10 cellular contexts compared by ENCODE assay signal in the genomic region with DNA sequence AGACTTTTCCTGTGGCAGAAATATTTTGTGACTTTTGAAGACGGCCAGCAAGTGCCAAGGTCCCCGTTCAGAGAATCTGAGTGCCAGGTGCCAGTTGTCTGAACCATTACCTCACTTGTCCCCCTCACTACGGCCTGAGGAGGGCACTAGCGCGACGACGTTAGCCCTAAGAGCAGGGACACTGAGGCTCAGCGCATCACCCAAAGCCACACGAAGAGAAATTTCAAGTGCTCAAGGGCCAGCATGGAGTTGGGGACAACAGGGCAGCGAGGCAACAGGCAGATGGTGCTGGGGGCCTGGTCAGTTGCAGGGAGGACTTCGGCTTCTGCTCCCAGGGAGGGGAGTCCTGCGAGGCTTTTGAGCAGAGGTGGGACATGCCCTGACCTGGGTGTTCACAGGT. TPM values are rescaled to one million over a fixed set of nuclear protein-coding genes. Genes with fewer than 3 reads are reported as not detected.
DNase-seq lines count a peak whose midpoint lies in the region; ATAC-seq and TF ChIP-seq lines count a peak whose summit lies in the region.
"Had no signal": no experiment of that assay in that cellular context is flagged by ENCODE, and none has a peak within 500 bp of the region (broad histone marks: within the 10 kb centered on the region; RNA-seq: fewer than 3 reads in every experiment).

No MANE protein-coding gene starts in this region.

- no TSS peak for BruUV-seq in HCT116 (replicated peaks; lab: Mats Ljungman, UMichigan)

- H3K4ac ChIP-seq in mesendoderm (ENCODE audit: low read depth, low read length): no peak overlapping the region

- H2BK15ac ChIP-seq in mesendoderm (replicated peaks; ENCODE audit: low read depth): no peak overlapping the region

- H3K9me2 ChIP-seq in HCT116 (ENCODE audit: insufficient read depth): no peaks in the 10 kb centered on the region

- no peak for TF ChIP-seq POLR2A in HCT116 (IDR thresholded peaks at IDR 0.05; ENCODE audit: borderline replicate concordance, extremely low read depth, insufficient read depth, insufficient read length)

- H3K27me3 ChIP-seq in HCT116 (ENCODE audit: insufficient read depth, low read length) (no peaks in the 10 kb centered on the region), mesendoderm (ENCODE audit: insufficient read depth, low read length, poor library complexity) (no peaks in the 10 kb centered on the region)

- H4K5ac ChIP-seq in mesendoderm (ENCODE audit: low read length): no peak overlapping the region

- no peaks in the 10 kb centered on the region for H3K79me1 ChIP-seq in mesendoderm (ENCODE audit: low read length)

- no CpG with 5 or more reads among the region's 12 CpGs for WGBS in mesendoderm (ENCODE audit: extremely low coverage, insufficient coverage, low lambda C conversion rate)

- no peaks in the 10 kb centered on the region for H3K27me3 Mint-ChIP-seq in activated naive CD8-positive, alpha-beta T cell treated with anti-CD3 and anti-CD28 coated beads, Interleukin-2, amount 50 U/mL, for 24 hours

- RAD21 ChIA-PET in HCT116 (lab: Charles Lee; ENCODE audit: low non-redundant PET in 1 of 2, low total read pairs in 2 of 2, uncharacterized antibody in 2 of 2, unreplicated experiment in 2 of 2): interaction anchor here (2.1 to 2.3 kb wide), 4 partner anchors 119 to 130 kb away, joined by 12 to 31 read pairs (median 18); partner anchors contain the start of gene ICAM1 (in 2 of the 2)

- 0 out of 2 replicates have a peak, but pooled peaks cover 3% of the 10 kb centered on the region for H4K20me1 ChIP-seq in HCT116 (ENCODE audit: insufficient read depth)

- no peak overlapping the region for H2AFZ ChIP-seq in HCT116 (ENCODE audit: low read depth, low read length, poor library complexity, severe bottlenecking)

- H3K9ac ChIP-seq in HCT116 (ENCODE audit: low read length): no peak overlapping the region
- H3K9ac ChIP-seq in mesendoderm (ENCODE audit: low read length): no peak overlapping the region

- H3K18ac ChIP-seq in mesendoderm (ENCODE audit: low read length): no peak overlapping the region

- H2BK120ac ChIP-seq in mesendoderm (ENCODE audit: low read depth, low read length): no peak overlapping the region

- no peak for TF ChIP-seq RAD21 in HCT116 (IDR thresholded peaks at IDR 0.05; ENCODE audit: low read depth)

- TF ChIP-seq CTCF in HCT116 (IDR thresholded peaks at IDR 0.05 in 2 of 3, conservative IDR thresholded peaks at IDR 0.05 in 1 of 3; ENCODE audit: borderline replicate concordance in 1 of 3, insufficient read depth in 1 of 3, low read depth in 2 of 3, low read length in 2 of 3): peak in 2 of 3 experiments; percentile 44 to 45; a peak in 4 of 6 replicates

- DNase-seq in DMS 273 (lab: John Stamatoyannopoulos, UW; ENCODE audit: unreplicated experiment) (peak; percentile 53), DMS 273 treated with DMSO at 0.1 percent for 48 hours (lab: John Stamatoyannopoulos, UW) (no peak), HCT116 (ENCODE audit: low read depth, low spot score) (no peak), mesendoderm (peak; percentile 38), NCI-H69 (lab: John Stamatoyannopoulos, UW) (no peak), kidney tubule cell (ENCODE audit: low spot score) (no peak)
- peak; percentile 47 for DNase-seq in activated naive CD8-positive, alpha-beta T cell treated with anti-CD3 and anti-CD28 coated beads, Interleukin-2, amount 50 U/mL, for 24 hours

- H3K79me2 ChIP-seq in HCT116 (ENCODE audit: insufficient read depth, low read length) (peaks cover 2% of the 10 kb centered on the region; the same call in 1 of the 2 replicates), mesendoderm (ENCODE audit: control insufficient read depth, insufficient read depth, low read length) (no peaks in the 10 kb centered on the region)

- H2BK5ac ChIP-seq in mesendoderm (ENCODE audit: low read length): no peak overlapping the region

- ATAC-seq in HCT116 (peak; percentile 48), GM18873 (IDR thresholded peaks at IDR 0.05; ENCODE audit: low FRiP score, unreplicated experiment) (no peak)
- peak; percentile 14 for ATAC-seq in activated naive CD8-positive, alpha-beta T cell treated with anti-CD3 and anti-CD28 coated beads, Interleukin-2, amount 50 U/mL, for 24 hours

- POLR2A ChIA-PET in HCT116 (lab: Charles Lee): interaction anchor here (1.7 to 1.8 kb wide), 2 partner anchors 120 to 130 kb away, joined by 8 to 9 read pairs; no protein-coding TSS in a partner anchor

- no peak overlapping the region for H3K23ac ChIP-seq in mesendoderm (ENCODE audit: low read length)

- no peak overlapping the region for H3K4me3 Mint-ChIP-seq in activated naive CD8-positive, alpha-beta T cell treated with anti-CD3 and anti-CD28 coated beads, Interleukin-2, amount 50 U/mL, for 24 hours
- H3K4me3 Mint-ChIP-seq: nephron had no signal

- H3K9me3 ChIP-seq in HCT116 (ENCODE audit: control insufficient read depth in 1 of 2, insufficient read depth in 1 of 2, low read depth in 1 of 2, low read length in 2 of 2): no peaks in the 10 kb centered on the region

- H3K27ac ChIP-seq in HCT116 (ENCODE audit: low read depth, low read length) (no peak overlapping the region), mesendoderm (ENCODE audit: low read depth, low read length) (no peak overlapping the region)
- H3K27ac ChIP-seq: 22Rv1 had no signal

- H3K27ac Mint-ChIP-seq in activated naive CD8-positive, alpha-beta T cell treated with anti-CD3 and anti-CD28 coated beads, Interleukin-2, amount 50 U/mL, for 24 hours: no peak overlapping the region
- H3K27ac Mint-ChIP-seq: nephron had no signal

- H3K9me3 Mint-ChIP-seq in activated naive CD8-positive, alpha-beta T cell treated with anti-CD3 and anti-CD28 coated beads, Interleukin-2, amount 50 U/mL, for 24 hours: no peaks in the 10 kb centered on the region
- H3K9me3 Mint-ChIP-seq: nephron had no signal

- H4K8ac ChIP-seq in mesendoderm (ENCODE audit: low read depth, low read length): no peak overlapping the region

- CTCF ChIA-PET in HCT116 (lab: Charles Lee): interaction anchor here (1.2 to 8.8 kb wide), 5 partner anchors 100 to 130 kb away, joined by 5 to 233 read pairs (median 37); partner anchors contain the start of genes ICAM1 and ICAM5

- intact Hi-C loops in HCT116 (cut with micrococcal nuclease): loop anchor here (1.0 to 5.0 kb wide), 4 partner anchors 121 to 1253 kb away; no protein-coding TSS in a partner anchor

- 0 out of 4 replicates have a peak, but pooled peaks cover 0 to 3% of the 10 kb centered on the region in 2 experiments for H3K4me1 ChIP-seq in HCT116 (ENCODE audit: control insufficient read depth in 1 of 2, insufficient read depth in 2 of 2, low read length in 2 of 2)
- no peaks in the 10 kb centered on the region for H3K4me1 ChIP-seq in mesendoderm (ENCODE audit: control insufficient read depth, low read depth, low read length)

- H3K36me3 Mint-ChIP-seq in activated naive CD8-positive, alpha-beta T cell treated with anti-CD3 and anti-CD28 coated beads, Interleukin-2, amount 50 U/mL, for 24 hours (ENCODE audit: low read depth): peaks cover 22% of the 10 kb centered on the region

- no peak overlapping the region for H2AK5ac ChIP-seq in mesendoderm (ENCODE audit: low read length)

- H3K4me3 ChIP-seq in HCT116 (replicated peaks in 1 of 2; ENCODE audit: low read depth in 1 of 2, low read length in 2 of 2): no peak overlapping the region
- H3K4me3 ChIP-seq in mesendoderm (ENCODE audit: low read length): no peak overlapping the region

- H3K56ac ChIP-seq in mesendoderm (ENCODE audit: low read length): no peak overlapping the region

- H3K4me2 ChIP-seq in HCT116 (ENCODE audit: low read length) (no peak overlapping the region), mesendoderm (ENCODE audit: low read length) (no peak overlapping the region)

- H3K36me3 ChIP-seq in HCT116 (ENCODE audit: control insufficient read depth in 1 of 2, insufficient read depth in 2 of 2, low read length in 2 of 2) (peaks cover 17 to 27% of the 10 kb centered on the region in 2 experiments; a peak in 3 of 4 replicates), mesendoderm (ENCODE audit: control insufficient read depth, insufficient read depth, low read length) (peaks cover 7% of the 10 kb centered on the region)

- peaks cover 16% of the 10 kb centered on the region for H3K4me1 Mint-ChIP-seq in activated naive CD8-positive, alpha-beta T cell treated with anti-CD3 and anti-CD28 coated beads, Interleukin-2, amount 50 U/mL, for 24 hours
- H3K4me1 Mint-ChIP-seq: nephron had no signal

TF ChIP-seq in HCT116, 20 proteins besides CTCF, POLR2A, EP300 and RAD21:
- TF ChIP-seq CEBPB (IDR thresholded peaks at IDR 0.05; ENCODE audit: low read depth) (no peak), SIN3A (IDR thresholded peaks at IDR 0.05; ENCODE audit: low read depth) (no peak), ATF3 (IDR thresholded peaks at IDR 0.05) (no peak), POLR2AphosphoS5 (IDR thresholded peaks at IDR 0.05; ENCODE audit: low read depth, low read length) (no peak; the same call in 1 of the 2 replicates), EGR1 (IDR thresholded peaks at IDR 0.05; ENCODE audit: low read depth) (no peak), ZNF274 (IDR thresholded peaks at IDR 0.05; ENCODE audit: low read depth, low read length) (no peak), SP1 (IDR thresholded peaks at IDR 0.05; ENCODE audit: low read depth) (no peak)

RNA-seq across cellular contexts. Expression of gene TYK2, which starts 9.5 kb away (rescaled TPM):
- total RNA-seq in HCT116 (2021; ENCODE audit: unreplicated experiment): 110 TPM
- polyA plus RNA-seq in HCT116 (2012): 97.1 and 98.1 TPM in 2 replicates
- 21.2 TPM for polyA plus RNA-seq in mesendoderm (2013, experiment 1 of 2)
- 21.8 TPM for polyA plus RNA-seq in mesendoderm (2013, experiment 2 of 2)

RNA-seq across cellular contexts. Expression of gene CDC37, which starts 13.5 kb away (rescaled TPM):
- total RNA-seq in HCT116 (2021; ENCODE audit: unreplicated experiment): 260 TPM
- 336 and 355 TPM in 2 replicates for polyA plus RNA-seq in HCT116 (2012)
- polyA plus RNA-seq in mesendoderm (2013, experiment 1 of 2): 151 TPM
- polyA plus RNA-seq in mesendoderm (2013, experiment 2 of 2): 153 TPM

RNA-seq across cellular contexts. Expression of gene PDE4A, which starts 30.5 kb away (rescaled TPM):
- total RNA-seq in HCT116 (2021; ENCODE audit: unreplicated experiment): 33.7 TPM
- 23.3 and 25.2 TPM in 2 replicates for polyA plus RNA-seq in HCT116 (2012)
- polyA plus RNA-seq in mesendoderm (2013, experiment 1 of 2): 1.4 TPM
- polyA plus RNA-seq in mesendoderm (2013, experiment 2 of 2): 1.4 TPM

RNA-seq across cellular contexts. Expression of gene ICAM3, which starts 50.4 kb away (rescaled TPM):
- total RNA-seq in HCT116 (2021; ENCODE audit: unreplicated experiment): 8.3 TPM
- 8.8 and 12.0 TPM in 2 replicates for polyA plus RNA-seq in HCT116 (2012)
- 8.1 TPM for polyA plus RNA-seq in mesendoderm (2013, experiment 1 of 2)
- 8.7 TPM for polyA plus RNA-seq in mesendoderm (2013, experiment 2 of 2)

RNA-seq across cellular contexts. Expression of gene RAVER1, which starts 56.5 kb away (rescaled TPM):
- total RNA-seq in HCT116 (2021; ENCODE audit: unreplicated experiment): 71.0 TPM
- 34.6 and 40.1 TPM in 2 replicates for polyA plus RNA-seq in HCT116 (2012)
- polyA plus RNA-seq in mesendoderm (2013, experiment 1 of 2): 54.4 TPM
- polyA plus RNA-seq in mesendoderm (2013, experiment 2 of 2): 53.6 TPM

Comparison
In these comparisons a context has a peak if more than half of its experiments do, and no peak if none do; other contexts are left out.
1. DNase-seq: peak in DMS 273 (single experiment), activated naive CD8-positive, alpha-beta T cell treated with anti-CD3 and anti-CD28 coated beads, Interleukin-2, amount 50 U/mL, for 24 hours (single experiment) and mesendoderm (single experiment); none in DMS 273 treated with DMSO at 0.1 percent for 48 hours (single experiment), HCT116 (single experiment), NCI-H69 (single experiment) and kidney tubule cell (single experiment).